In genomic region chr11:46855167-46855566, GRCh38 we compare ENCODE assay signal across 25 cellular contexts.
"Had no signal": no experiment of that assay in that cellular context is flagged by ENCODE, and none has a peak within 500 bp of the region (broad histone marks: within the 10 kb centered on the region; RNA-seq: fewer than 3 reads in every experiment).

No MANE protein-coding gene starts in this region.

- H3K4me3 ChIP-seq: ascending aorta, body of pancreas, Peyer's patch, SJSA1 had no signal

- DNase-seq: activated CD4-positive, alpha-beta T cell treated with anti-CD3 and anti-CD28 coated beads, Interleukin-2, amount 10 ng/mL, durations not matched to agents 7 days and 5 days; activated CD4-positive, alpha-beta T cell treated with anti-CD3 and anti-CD28 coated beads, Interleukin-2, amount 50 U/mL, for 48 hours; activated CD8-positive, alpha-beta T cell treated with anti-CD3 and anti-CD28 coated beads, Interleukin-2, amount 10 ng/mL, durations not matched to agents 7 days and 5 days; activated gamma-delta T cell; activated naive CD4-positive, alpha-beta T cell treated with Interleukin-2 at 50 U/mL for 16 hours; activated naive CD8-positive, alpha-beta T cell treated with anti-CD3 and anti-CD28 coated beads, Interleukin-2, amount 10 ng/mL, durations not matched to agents 7 days and 5 days; activated T-cell treated with anti-CD3 and anti-CD28 coated beads, Interleukin-2, amount 50 U/mL, for 24 hours; amygdala; body of pancreas; caudate nucleus; NCI-H1105; NCI-H1417 treated with DMSO at 0.1 percent for 48 hours; NCI-H1930; NCI-H345; NCI-H524 treated with DMSO at 0.1 percent for 48 hours; Peyer's patch; RPMI8226; SHP77 treated with DMSO at 0.1 percent for 48 hours; SK-N-SH had no signal

- H3K4me2 ChIP-seq: SK-N-SH had no signal

- H3K27ac ChIP-seq: ascending aorta, body of pancreas, Peyer's patch, SJSA1 had no signal

- H3K27me3 Mint-ChIP-seq: activated CD4-positive, alpha-beta T cell treated with anti-CD3 and anti-CD28 coated beads, Interleukin-2, amount 10 ng/mL, durations not matched to agents 7 days and 5 days; activated naive CD4-positive, alpha-beta T cell treated with anti-CD3 and anti-CD28 coated beads, Interleukin-2, amount 50 U/mL, for 24 hours; activated naive CD8-positive, alpha-beta T cell treated with anti-CD3 and anti-CD28 coated beads, Interleukin-2, amount 10 ng/mL, durations not matched to agents 7 days and 5 days; activated T-cell treated with anti-CD3 and anti-CD28 coated beads, Interleukin-2, amount 50 U/mL, for 24 hours had no signal

- H3K9ac ChIP-seq: SK-N-SH had no signal

- H3K9me3 ChIP-seq: ascending aorta, body of pancreas, Peyer's patch, SJSA1, SK-N-SH had no signal

- H3K9me2 ChIP-seq: SK-N-SH had no signal

- H3K36me3 Mint-ChIP-seq: activated naive CD4-positive, alpha-beta T cell treated with anti-CD3 and anti-CD28 coated beads, Interleukin-2, amount 50 U/mL, for 24 hours; activated naive CD8-positive, alpha-beta T cell treated with anti-CD3 and anti-CD28 coated beads, Interleukin-2, amount 10 ng/mL, durations not matched to agents 7 days and 5 days had no signal

- H3K4me3 Mint-ChIP-seq: activated CD4-positive, alpha-beta T cell treated with anti-CD3 and anti-CD28 coated beads, Interleukin-2, amount 10 ng/mL, durations not matched to agents 7 days and 5 days; activated CD8-positive, alpha-beta T cell treated with anti-CD3 and anti-CD28 coated beads, Interleukin-2, amount 10 ng/mL, durations not matched to agents 7 days and 5 days; activated naive CD4-positive, alpha-beta T cell treated with anti-CD3 and anti-CD28 coated beads, Interleukin-2, amount 50 U/mL, for 24 hours; activated naive CD8-positive, alpha-beta T cell treated with anti-CD3 and anti-CD28 coated beads, Interleukin-2, amount 10 ng/mL, durations not matched to agents 7 days and 5 days; activated T-cell treated with anti-CD3 and anti-CD28 coated beads, Interleukin-2, amount 50 U/mL, for 24 hours; T-helper 1 cell treated with Interleukin-12 subunit alpha and Interleukin-12 subunit beta and Interleukin-4 antibody, amounts not matched to agents 30 μg/mL and 1 μg/mL, for 36 hours; T-helper 2 cell treated with Interferon-gamma antibody and Interleukin-4, amounts not matched to agents 5 μg/mL and 100 μg/mL, for 36 hours had no signal

- H3K27ac Mint-ChIP-seq: activated CD4-positive, alpha-beta T cell treated with anti-CD3 and anti-CD28 coated beads, Interleukin-2, amount 10 ng/mL, durations not matched to agents 7 days and 5 days; activated CD8-positive, alpha-beta T cell treated with anti-CD3 and anti-CD28 coated beads, Interleukin-2, amount 10 ng/mL, durations not matched to agents 7 days and 5 days; activated naive CD4-positive, alpha-beta T cell treated with anti-CD3 and anti-CD28 coated beads, Interleukin-2, amount 50 U/mL, for 24 hours; activated naive CD8-positive, alpha-beta T cell treated with anti-CD3 and anti-CD28 coated beads, Interleukin-2, amount 10 ng/mL, durations not matched to agents 7 days and 5 days; activated T-cell treated with anti-CD3 and anti-CD28 coated beads, Interleukin-2, amount 50 U/mL, for 24 hours; activated T-helper 2 cell treated with anti-CD3 and anti-CD28 coated beads, Interferon-gamma antibody, Interleukin-2, Interleukin-4, amounts not matched to agents 10 μg/mL and 5 μg/mL and 100 μg/mL, durations not matched to agents 14 hours and 24 hours and 36 hours; T-helper 1 cell treated with Interleukin-12 subunit alpha and Interleukin-12 subunit beta and Interleukin-4 antibody, amounts not matched to agents 30 μg/mL and 1 μg/mL, for 36 hours; T-helper 2 cell treated with Interferon-gamma antibody and Interleukin-4, amounts not matched to agents 5 μg/mL and 100 μg/mL, for 36 hours had no signal

- ATAC-seq: activated CD8-positive, alpha-beta T cell treated with anti-CD3 and anti-CD28 coated beads, Interleukin-2, amount 10 ng/mL, durations not matched to agents 7 days and 5 days; body of pancreas had no signal

- H3K9me3 Mint-ChIP-seq: activated CD4-positive, alpha-beta T cell treated with anti-CD3 and anti-CD28 coated beads, Interleukin-2, amount 10 ng/mL, durations not matched to agents 7 days and 5 days; activated naive CD4-positive, alpha-beta T cell treated with anti-CD3 and anti-CD28 coated beads, Interleukin-2, amount 50 U/mL, for 24 hours; activated naive CD8-positive, alpha-beta T cell treated with anti-CD3 and anti-CD28 coated beads, Interleukin-2, amount 10 ng/mL, durations not matched to agents 7 days and 5 days; activated T-cell treated with anti-CD3 and anti-CD28 coated beads, Interleukin-2, amount 50 U/mL, for 24 hours; activated T-helper 2 cell treated with anti-CD3 and anti-CD28 coated beads, Interferon-gamma antibody, Interleukin-2, Interleukin-4, amounts not matched to agents 10 μg/mL and 5 μg/mL and 100 μg/mL, durations not matched to agents 14 hours and 24 hours and 36 hours; T-helper 1 cell treated with Interleukin-12 subunit alpha and Interleukin-12 subunit beta and Interleukin-4 antibody, amounts not matched to agents 30 μg/mL and 1 μg/mL, for 36 hours; T-helper 2 cell treated with Interferon-gamma antibody and Interleukin-4, amounts not matched to agents 5 μg/mL and 100 μg/mL, for 36 hours had no signal

- H3K27me3 ChIP-seq: ascending aorta, body of pancreas, Peyer's patch had no signal

- H3K4me1 ChIP-seq: ascending aorta, body of pancreas, Peyer's patch had no signal

- H3K36me3 ChIP-seq: ascending aorta, SJSA1 had no signal

- H3K4me1 Mint-ChIP-seq: activated CD4-positive, alpha-beta T cell treated with anti-CD3 and anti-CD28 coated beads, Interleukin-2, amount 10 ng/mL, durations not matched to agents 7 days and 5 days; activated naive CD4-positive, alpha-beta T cell treated with anti-CD3 and anti-CD28 coated beads, Interleukin-2, amount 50 U/mL, for 24 hours; activated naive CD8-positive, alpha-beta T cell treated with anti-CD3 and anti-CD28 coated beads, Interleukin-2, amount 10 ng/mL, durations not matched to agents 7 days and 5 days had no signal
